Comparison of ENCODE assay signal across 8 cellular contexts in genomic region chr10:137031-137430, GRCh38. TPM values are rescaled to one million over a fixed set of nuclear protein-coding genes. Genes with fewer than 3 reads are reported as not detected.
DNase-seq lines count a peak whose midpoint lies in the region; ATAC-seq, FAIRE-seq and TF ChIP-seq lines count a peak whose summit lies in the region.

No MANE protein-coding gene starts in this region.

- peaks cover 1% of the 10 kb centered on the region for H3K36me3 Mint-ChIP-seq in activated naive CD8-positive, alpha-beta T cell treated with anti-CD3 and anti-CD28 coated beads for 36 hours

- no peaks in the 10 kb centered on the region for H3F3A ChIP-seq in DOHH2 (ENCODE audit: control insufficient read depth, insufficient read depth)

- H3K4me1 Mint-ChIP-seq in activated naive CD8-positive, alpha-beta T cell treated with anti-CD3 and anti-CD28 coated beads for 36 hours = peaks cover 49% of the 10 kb centered on the region

- H3K4me2 ChIP-seq in DOHH2 (ENCODE audit: low read length) = no peak overlapping the region
- H3K4me2 ChIP-seq in HepG2 (ENCODE audit: low read depth, low read length) = peak overlapping the region; percentile 94

- H3K27me3 ChIP-seq in DOHH2 (ENCODE audit: control insufficient read depth, low read length) (peaks cover 69% of the 10 kb centered on the region), HepG2 (ENCODE audit: control insufficient read depth in 1 of 2, insufficient read depth in 2 of 2, low read length in 2 of 2) (no peaks in the 10 kb centered on the region), thoracic aorta (replicated peaks; ENCODE audit: insufficient read depth) (no peaks in the 10 kb centered on the region)

- H3K4me1 ChIP-seq in DOHH2 (ENCODE audit: control insufficient read depth, low read length) (peaks cover 7% of the 10 kb centered on the region), HEK293 (ENCODE audit: control insufficient read depth, insufficient read depth, low read length) (peaks cover 41% of the 10 kb centered on the region), HepG2 (ENCODE audit: insufficient read depth, low read length) (peaks cover 61% of the 10 kb centered on the region), thoracic aorta (ENCODE audit: control insufficient read depth in 1 of 2, low read depth in 2 of 2) (peaks cover 16 to 40% of the 10 kb centered on the region in 2 donors)

- ATAC-seq in HepG2 (peak; percentile 70), thoracic aorta (ENCODE audit: insufficient number of reproducible peaks, low FRiP score, low read depth) (no peak), GM18511 (IDR thresholded peaks at IDR 0.05; ENCODE audit: unreplicated experiment) (no peak)

- DNase-seq in RPMI8226 (peak; percentile 51), HepG2 (ENCODE audit: low spot score) (peak; percentile 67), thoracic aorta (ENCODE audit: low spot score) (no peak), NCI-H1048 (lab: John Stamatoyannopoulos, UW) (no peak)
- peak; percentile 52 for DNase-seq in activated naive CD8-positive, alpha-beta T cell treated with anti-CD3 and anti-CD28 coated beads for 36 hours

- WGBS in HepG2 (ENCODE audit: low lambda C conversion rate) = 57% methylated on average over 1 of the region's 1 CpG

- POLR2A ChIA-PET in HEK293 (lab: Yijun Ruan, JAX) (no interaction called here), HepG2 (lab: Yijun Ruan, JAX) (no interaction called here)

- no peaks in the 10 kb centered on the region for H4K20me1 ChIP-seq in DOHH2 (ENCODE audit: control insufficient read depth, insufficient read depth, low read depth, low read length)
- peaks cover 7% of the 10 kb centered on the region; the same call in 1 of the 2 replicates for H4K20me1 ChIP-seq in HepG2 (ENCODE audit: insufficient read depth, low read length)

- H3K9me2 ChIP-seq in DOHH2 (replicated peaks; ENCODE audit: control insufficient read depth, low read length) = no peaks in the 10 kb centered on the region

- FAIRE-seq in HepG2 (lab: Jason Lieb, UNC) = no peak

- no peak for TF ChIP-seq EP300 in HepG2 (IDR thresholded peaks at IDR 0.05; ENCODE audit: low read depth in 2 of 2, low read length in 2 of 2)
- no peak for TF ChIP-seq EP300 in HepG2 (CRISPR knock-in tag; IDR thresholded peaks at IDR 0.05; ENCODE audit: borderline replicate concordance)

- H3K9ac ChIP-seq in HepG2 (ENCODE audit: insufficient read depth, low read depth, low read length) = no peak overlapping the region

- no peak for TF ChIP-seq POLR2A in HepG2 (IDR thresholded peaks at IDR 0.05; ENCODE audit: insufficient read depth in 1 of 2, low read depth in 2 of 2, low read length in 2 of 2)

- CTCF ChIA-PET in HEK293 (lab: Yijun Ruan, JAX) (no interaction called here), HepG2 (lab: Yijun Ruan, JAX; ENCODE audit: low intra/inter-chr PET ratio, low total read pairs) (no interaction called here)

- intact Hi-C loops in HepG2 (cut with micrococcal nuclease; ENCODE audit: unreplicated experiment) = no loop called here

- H3K27ac ChIP-seq in DOHH2 (ENCODE audit: low read depth, low read length) = no peak overlapping the region
- H3K27ac ChIP-seq in HEK293 (ENCODE audit: extremely low read depth, low read depth, low read length) = no peak overlapping the region
- H3K27ac ChIP-seq in HepG2 (ENCODE audit: extremely low read length, insufficient read depth, low read length) = no peak overlapping the region
- H3K27ac ChIP-seq in thoracic aorta = no peak overlapping the region

- H3K9me3 ChIP-seq in DOHH2 (ENCODE audit: control insufficient read depth, insufficient read depth, low read length) (0 out of 2 replicates have a peak, but pooled peaks cover 4% of the 10 kb centered on the region), HEK293 (ENCODE audit: control insufficient read depth, insufficient read depth, low read depth, low read length) (no peaks in the 10 kb centered on the region), HepG2 (ENCODE audit: low read length) (no peaks in the 10 kb centered on the region), thoracic aorta (no peaks in the 10 kb centered on the region)

- no TSS peak for BruUV-seq in HepG2 (replicated peaks; lab: Mats Ljungman, UMichigan)

- TF ChIP-seq RAD21 in HepG2 (CRISPR knock-in tag; IDR thresholded peaks at IDR 0.05) = no peak

- TF ChIP-seq CTCF in DOHH2 (IDR thresholded peaks at IDR 0.05; ENCODE audit: low read depth, low read length, poor library complexity, severe bottlenecking) (peak; percentile 45), HEK293 (tag by site-specific recombination; IDR thresholded peaks at IDR 0.05) (no peak), HepG2 (CRISPR knock-in tag; IDR thresholded peaks at IDR 0.05) (peak; percentile 18; the same call in 1 of the 2 replicates), thoracic aorta (IDR thresholded peaks at IDR 0.05) (peak; percentile 36)

- no peaks in the 10 kb centered on the region for H3K79me2 ChIP-seq in DOHH2 (ENCODE audit: control insufficient read depth, low read length)
- peaks cover 66% of the 10 kb centered on the region for H3K79me2 ChIP-seq in HepG2 (ENCODE audit: insufficient read depth, low read length)

- H3K4me3 Mint-ChIP-seq in activated naive CD8-positive, alpha-beta T cell treated with anti-CD3 and anti-CD28 coated beads for 36 hours = peak overlapping the region; percentile 83

- H3K36me3 ChIP-seq in DOHH2 (ENCODE audit: control insufficient read depth, low read length) (no peaks in the 10 kb centered on the region), HEK293 (ENCODE audit: control insufficient read depth in 2 of 2, insufficient read depth in 1 of 2, low read length in 2 of 2) (no peaks in the 10 kb centered on the region), HepG2 (replicated peaks in 1 of 2; ENCODE audit: control insufficient read depth in 1 of 2, insufficient read depth in 2 of 2, low read length in 2 of 2) (no peaks in the 10 kb centered on the region), thoracic aorta (no peaks in the 10 kb centered on the region)

- no peaks in the 10 kb centered on the region for H3K27me3 Mint-ChIP-seq in activated naive CD8-positive, alpha-beta T cell treated with anti-CD3 and anti-CD28 coated beads for 36 hours

- no peak overlapping the region for H2AFZ ChIP-seq in HepG2 (ENCODE audit: low read length)

- H3K4me3 ChIP-seq in DOHH2 (ENCODE audit: low read length) (no peak overlapping the region), HEK293 (ENCODE audit: low read depth, low read length) (no peak overlapping the region), HepG2 (replicated peaks in 1 of 3; ENCODE audit: insufficient read depth in 1 of 3, low read depth in 2 of 3, low read length in 3 of 3) (peak overlapping the region in 1 of 3 experiments; percentile 78; a peak in 1 of 6 replicates), thoracic aorta (peak overlapping the region; percentile 74)

- no peak overlapping the region for H3K27ac Mint-ChIP-seq in activated naive CD8-positive, alpha-beta T cell treated with anti-CD3 and anti-CD28 coated beads for 36 hours

- H3K9me3 Mint-ChIP-seq in activated naive CD8-positive, alpha-beta T cell treated with anti-CD3 and anti-CD28 coated beads for 36 hours = no peaks in the 10 kb centered on the region

- in situ Hi-C loops in HepG2 (cut with HindIII; ENCODE audit: extremely low pct_ligation_motif_present, low pct_unique_long_range_greater_than_20kb) = no loop called here

TF ChIP-seq in HEK293, 187 proteins besides CTCF, POLR2A, EP300 and RAD21 (continues in another document):
- TF ChIP-seq ZNF2 (tag by site-specific recombination; IDR thresholded peaks at IDR 0.05) = peak; percentile 19; the same call in 1 of the 2 replicates

TF ChIP-seq in HepG2, 621 proteins besides CTCF, POLR2A, EP300 and RAD21 (continues in another document):
- TF ChIP-seq, protein P1, sequence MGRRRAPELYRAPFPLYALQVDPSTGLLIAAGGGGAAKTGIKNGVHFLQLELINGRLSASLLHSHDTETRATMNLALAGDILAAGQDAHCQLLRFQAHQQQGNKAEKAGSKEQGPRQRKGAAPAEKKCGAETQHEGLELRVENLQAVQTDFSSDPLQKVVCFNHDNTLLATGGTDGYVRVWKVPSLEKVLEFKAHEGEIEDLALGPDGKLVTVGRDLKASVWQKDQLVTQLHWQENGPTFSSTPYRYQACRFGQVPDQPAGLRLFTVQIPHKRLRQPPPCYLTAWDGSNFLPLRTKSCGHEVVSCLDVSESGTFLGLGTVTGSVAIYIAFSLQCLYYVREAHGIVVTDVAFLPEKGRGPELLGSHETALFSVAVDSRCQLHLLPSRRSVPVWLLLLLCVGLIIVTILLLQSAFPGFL (CRISPR knock-in tag; IDR thresholded peaks at IDR 0.05) = no peak

RNA-seq across cellular contexts. Expression of gene ZMYND11, which starts 1.8 kb away (rescaled TPM):
- total RNA-seq in activated naive CD8-positive, alpha-beta T cell treated with anti-CD3 and anti-CD28 coated beads for 36 hours = 10 to 100 TPM; 21.7 to 21.8 TPM
- total RNA-seq in HepG2 (2016; rRNA removed; fragmentation: Illumina TruSeq; extraction: Trizol) = 38.7 and 51.6 TPM in 2 replicates
- total RNA-seq in HepG2 (2016; cell fraction: cytosol; rRNA removed; fragmentation: Illumina TruSeq; extraction: Trizol; ENCODE audit: low read depth) = 41.7 and 43.0 TPM in 2 replicates
- 39.7 and 45.5 TPM in 2 replicates for total RNA-seq in HepG2 (2016; cell fraction: insoluble cytoplasmic fraction; rRNA removed; fragmentation: Illumina TruSeq; extraction: Trizol)
- 41.4 and 46.8 TPM in 2 replicates for total RNA-seq in HepG2 (2016; cell fraction: membrane; rRNA removed; fragmentation: Illumina TruSeq; extraction: Trizol)
- total RNA-seq in HepG2 (2016; cell fraction: nucleus; rRNA removed; fragmentation: Illumina TruSeq; extraction: Trizol) = 26.0 and 28.1 TPM in 2 replicates
- polyA plus RNA-seq in HepG2 (2011; rRNA removed) = 14.4 and 17.5 TPM in 2 replicates
- 7.1 and 10.5 TPM in 2 replicates for polyA plus RNA-seq in HepG2 (2011; cell fraction: cytosol; rRNA removed)
- polyA plus RNA-seq in HepG2 (2011; cell fraction: nucleus; rRNA removed) = 15.3 and 16.1 TPM in 2 replicates
- polyA plus RNA-seq in HepG2 (2012) = 20.6 and 22.6 TPM in 2 replicates
- 6.9 and 7.8 TPM in 2 replicates for polyA plus RNA-seq in HepG2 (2016; cell fraction: cytosol; fragmentation: Illumina TruSeq; extraction: Trizol; ENCODE audit: low read depth)
- 49.4 TPM in 2 replicates for polyA plus RNA-seq in HepG2 (2016; cell fraction: insoluble cytoplasmic fraction; fragmentation: Illumina TruSeq; extraction: Trizol; ENCODE audit: low read depth)
- polyA plus RNA-seq in HepG2 (2016; cell fraction: membrane; fragmentation: Illumina TruSeq; extraction: Trizol; ENCODE audit: low read depth) = 19.0 and 22.8 TPM in 2 replicates
- 38.6 and 42.2 TPM in 2 replicates for polyA plus RNA-seq in HepG2 (2016; cell fraction: nucleus; fragmentation: Illumina TruSeq; extraction: Trizol; ENCODE audit: insufficient read depth, low read depth)
- polyA minus RNA-seq in HepG2 (2011; rRNA and poly(A)+ RNA removed; ENCODE audit: low replicate concordance) = 10.0 and 17.5 TPM in 2 replicates
- 14.3 and 19.5 TPM in 2 replicates for polyA minus RNA-seq in HepG2 (2011; cell fraction: cytosol; rRNA and poly(A)+ RNA removed)
- polyA minus RNA-seq in HepG2 (2011; cell fraction: nucleus; rRNA and poly(A)+ RNA removed) = 14.9 and 19.9 TPM in 2 replicates
- 100 to 1,000 TPM in 1 of 2 donors, 10 to 100 TPM in 1; 56.9 to 103 TPM for total RNA-seq in thoracic aorta

Comparison
In these comparisons a context has a peak if more than half of its experiments do, and no peak if none do; other contexts are left out.
1. DNase-seq: peak in RPMI8226 (single experiment), activated naive CD8-positive, alpha-beta T cell treated with anti-CD3 and anti-CD28 coated beads for 36 hours (single experiment) and HepG2 (single experiment); none in thoracic aorta (single experiment) and NCI-H1048 (single experiment).